9 cellular contexts compared by ENCODE assay signal in the genomic region with DNA sequence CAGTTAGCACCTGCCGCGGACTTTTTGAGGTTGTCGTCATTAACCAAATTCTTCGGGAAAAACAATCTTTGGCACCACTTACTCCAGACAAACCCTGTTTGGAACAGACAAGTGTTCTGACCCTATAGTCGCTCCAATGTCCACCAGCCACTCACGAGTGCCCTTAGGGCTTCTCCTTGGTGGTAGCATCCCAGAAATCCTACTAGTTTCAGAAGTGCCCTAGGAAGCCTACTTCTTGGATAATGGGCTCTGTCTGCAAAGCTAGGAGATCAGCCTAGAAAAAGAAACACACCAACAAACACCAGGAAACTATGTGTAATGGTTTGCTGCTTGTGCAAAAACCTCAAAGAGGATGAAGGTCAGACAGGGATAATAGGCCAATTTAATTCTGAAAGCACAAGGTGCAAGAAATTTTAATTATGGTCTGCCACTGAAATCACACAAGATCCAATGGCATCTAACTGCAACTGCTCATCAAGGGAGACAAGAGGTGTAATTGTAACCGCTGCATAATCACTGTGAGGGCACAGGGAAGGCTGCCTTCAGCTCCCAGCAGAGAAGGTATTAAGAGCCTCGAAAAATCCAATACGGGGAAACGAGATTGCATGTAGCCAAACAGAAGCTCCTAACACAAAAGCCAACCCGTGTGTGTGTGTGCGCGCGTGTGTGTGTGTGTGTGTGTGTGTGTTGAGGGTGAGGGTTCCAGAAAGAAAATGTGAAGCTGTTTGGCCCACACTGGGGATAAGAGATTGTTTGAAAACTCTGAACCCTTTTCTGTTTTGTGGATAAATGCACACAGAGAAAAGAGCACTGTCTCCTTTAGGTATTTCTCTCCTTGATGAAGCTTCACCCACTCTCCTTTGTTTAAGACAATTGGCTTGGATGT. TPM values are rescaled to one million over a fixed set of nuclear protein-coding genes. Genes with fewer than 3 reads are reported as not detected.
DNase-seq lines count a peak whose midpoint lies in the region; ATAC-seq, FAIRE-seq and TF ChIP-seq lines count a peak whose summit lies in the region.
"Had no signal": no experiment of that assay in that cellular context is flagged by ENCODE, and none has a peak within 500 bp of the region (broad histone marks: within the 10 kb centered on the region; RNA-seq: fewer than 3 reads in every experiment).

No MANE protein-coding gene starts in this region.

- H2AFZ ChIP-seq in ACC112 (ENCODE audit: low read length, unreplicated experiment), result no peak overlapping the region
- no peak overlapping the region for H2AFZ ChIP-seq in H1 (ENCODE audit: low read length)

- H2BK20ac ChIP-seq in H1 (ENCODE audit: low read length), result no peak overlapping the region

- H3K9ac ChIP-seq in H1 (replicated peaks in 1 of 4; ENCODE audit: extremely low read depth in 1 of 4, low read depth in 3 of 4, low read length in 3 of 4) (no peak overlapping the region), mucosa of rectum (ENCODE audit: low read depth in 1 of 2, low read length in 2 of 2) (peak overlapping the region; percentile 65 to 88)
- H3K9ac ChIP-seq: KMS-11 had no signal

- no peak for TF ChIP-seq POLR2A in H1 (IDR thresholded peaks at IDR 0.05; ENCODE audit: control extremely low read depth in 1 of 2, low read depth in 2 of 2, low read length in 2 of 2)

- 35% methylated on average over 14 of the region's 14 CpGs; no CpG with 5 or more reads in 1 of the 2 experiments for WGBS in H1 (ENCODE audit: extremely low coverage in 1 of 2, insufficient coverage in 1 of 2, insufficient read length in 1 of 2, insufficient replicate concordance in 2 of 2, low coverage in 1 of 2, low lambda C conversion rate in 2 of 2, missing lambda C conversion rate in 1 of 2), 2 experiments

- no peak for TF ChIP-seq EP300 in H1 (IDR thresholded peaks at IDR 0.05; ENCODE audit: borderline replicate concordance in 1 of 2, low read depth in 2 of 2, low read length in 2 of 2)

- H3K4me3 ChIP-seq in ACC112 (ENCODE audit: low read depth, low read length), result peak overlapping the region; percentile 85
- peak overlapping the region; percentile 73 to 77 (median 74); a peak in 4 of 8 replicates for H3K4me3 ChIP-seq in H1 (ENCODE audit: extremely low read depth in 1 of 4, insufficient read depth in 2 of 4, low read depth in 3 of 4, low read length in 4 of 4)
- H3K4me3 ChIP-seq in mucosa of rectum (ENCODE audit: low read length in 2 of 2), result peak overlapping the region; percentile 97

- peak overlapping the region; percentile 30 for H3K27ac ChIP-seq in ACC112 (ENCODE audit: low read depth, low read length)
- H3K27ac ChIP-seq in H1 (ENCODE audit: low read depth, low read length), result no peak overlapping the region
- H3K27ac ChIP-seq in mucosa of rectum (ENCODE audit: low read depth in 2 of 2, low read length in 2 of 2), result peak overlapping the region; percentile 56 to 63
- H3K27ac ChIP-seq: KMS-11 had no signal

- H2BK5ac ChIP-seq in H1 (ENCODE audit: low read depth, low read length), result no peak overlapping the region

- POLR2A ChIA-PET in H1 (lab: Charles Lee; ENCODE audit: partially characterized antibody), result interaction anchor here (1.0 to 2.1 kb wide), 2 partner anchors 64 to 91 kb away, joined by 3 to 6 read pairs; no protein-coding TSS in a partner anchor

- no peak overlapping the region for H2BK12ac ChIP-seq in H1 (ENCODE audit: low read depth, low read length)

- H3K36me3 ChIP-seq in ACC112 (ENCODE audit: insufficient read depth, low read length) (no peaks in the 10 kb centered on the region; the same call in 1 of the 2 replicates), H1 (ENCODE audit: control insufficient read depth in 2 of 4, insufficient read depth in 4 of 4, low read length in 3 of 4) (peaks cover 0 to 4% (median 0%) of the 10 kb centered on the region in 4 experiments; a peak in 1 of 8 replicates), mucosa of rectum (ENCODE audit: control insufficient read depth in 2 of 2, insufficient read depth in 2 of 2, low read length in 2 of 2) (no peaks in the 10 kb centered on the region)

- no peak overlapping the region for H3K23ac ChIP-seq in H1 (ENCODE audit: insufficient read length)

- H3K23me2 ChIP-seq in H1 (ENCODE audit: low read depth, low read length), result peaks cover 16% of the 10 kb centered on the region; the same call in 1 of the 2 replicates

- H4K91ac ChIP-seq in H1 (replicated peaks; ENCODE audit: insufficient read length, low read length), result no peak overlapping the region

- TF ChIP-seq RAD21 in H1 (IDR thresholded peaks at IDR 0.05 in 1 of 2, conservative IDR thresholded peaks at IDR 0.05 in 1 of 2; ENCODE audit: low read depth in 2 of 2, low read length in 2 of 2), result no peak

- no peak overlapping the region for H2BK120ac ChIP-seq in H1 (replicated peaks; ENCODE audit: low read depth, low read length)

- H4K8ac ChIP-seq in H1 (ENCODE audit: extremely low read depth, insufficient read depth, low read length), result no peak overlapping the region

- H3K4me2 ChIP-seq in H1 (ENCODE audit: insufficient read depth in 1 of 2, low read depth in 2 of 2, low read length in 2 of 2), result peak overlapping the region; percentile 75 to 87
- H3K4me2 ChIP-seq: KMS-11 had no signal

- H2BK15ac ChIP-seq in H1 (ENCODE audit: low read length), result no peak overlapping the region

- no peak overlapping the region for H3K56ac ChIP-seq in H1 (replicated peaks; ENCODE audit: insufficient read length, low read depth, low read length)

- CTCF ChIA-PET in H1 (lab: Charles Lee; ENCODE audit: partially characterized antibody), result interaction anchor here (0.6 to 2.5 kb wide), 12 partner anchors 9 to 114 kb away, joined by 3 to 18 read pairs (median 4); no protein-coding TSS in a partner anchor

- no peak overlapping the region for H3K14ac ChIP-seq in H1 (ENCODE audit: insufficient read length)

- peaks cover 5 to 6% of the 10 kb centered on the region in 2 experiments for H4K20me1 ChIP-seq in H1 (replicated peaks in 1 of 2; ENCODE audit: control insufficient read depth in 1 of 2, insufficient read depth in 2 of 2, low read length in 2 of 2)

- H2AK5ac ChIP-seq in H1 (ENCODE audit: low read depth, low read length), result no peak overlapping the region

- H3K18ac ChIP-seq in H1 (ENCODE audit: extremely low read depth, low read length), result no peak overlapping the region

- no peak overlapping the region for H4K5ac ChIP-seq in H1 (ENCODE audit: insufficient read length, low read depth, low read length)

- peaks cover 27% of the 10 kb centered on the region for H3K4me1 ChIP-seq in ACC112 (ENCODE audit: control insufficient read depth, insufficient read depth, low read length, unreplicated experiment)
- H3K4me1 ChIP-seq in H1 (replicated peaks in 1 of 4; ENCODE audit: control insufficient read depth in 3 of 4, insufficient read depth in 4 of 4, low read length in 3 of 4), result peaks cover 2 to 14% (median 7%) of the 10 kb centered on the region in 4 experiments
- H3K4me1 ChIP-seq in mucosa of rectum (ENCODE audit: control insufficient read depth in 2 of 2, insufficient read depth in 2 of 2, low read length in 2 of 2), result peaks cover 8 to 16% of the 10 kb centered on the region in 2 donors

- H3K79me1 ChIP-seq in H1 (ENCODE audit: low read depth, low read length), result no peaks in the 10 kb centered on the region

- H3K27me3 ChIP-seq in ACC112 (ENCODE audit: insufficient read depth, low read length), result no peaks in the 10 kb centered on the region
- peaks cover 39 to 77% (median 67%) of the 10 kb centered on the region in 4 experiments for H3K27me3 ChIP-seq in H1 (replicated peaks in 1 of 4; ENCODE audit: control insufficient read depth in 3 of 4, extremely low read depth in 1 of 4, insufficient read depth in 3 of 4, low read length in 3 of 4)
- no peaks in the 10 kb centered on the region for H3K27me3 ChIP-seq in mucosa of rectum (ENCODE audit: control insufficient read depth in 2 of 2, insufficient read depth in 2 of 2, low read length in 2 of 2)

- peak; percentile 39 for DNase-seq in NCI-H2029 (lab: John Stamatoyannopoulos, UW)
- DNase-seq in H1 (ENCODE audit: low read depth in 1 of 2, low spot score in 2 of 2), result no peak
- DNase-seq in stimulated activated naive CD4-positive, alpha-beta T cell (lab: John Stamatoyannopoulos, UW), result no peak
- DNase-seq in globus pallidus (ENCODE audit: low spot score), result no peak
- no peak for DNase-seq in activated CD4-positive, alpha-beta T cell treated with anti-CD3 and anti-CD28 coated beads for 1 hour

- no peak overlapping the region for H3K4ac ChIP-seq in H1 (replicated peaks; ENCODE audit: insufficient read length, low read depth, low read length)

- peaks cover 57% of the 10 kb centered on the region for H3K79me2 ChIP-seq in ACC112 (ENCODE audit: control insufficient read depth, insufficient read depth, low read length, unreplicated experiment)
- H3K79me2 ChIP-seq in H1 (ENCODE audit: control insufficient read depth in 1 of 2, insufficient read depth in 2 of 2, low read length in 2 of 2), result no peaks in the 10 kb centered on the region

- peak; percentile 24 for FAIRE-seq in H1 (lab: Jason Lieb, UNC)

- no peak for TF ChIP-seq CTCF in H1 (IDR thresholded peaks at IDR 0.05; ENCODE audit: control extremely low read depth in 1 of 3, insufficient read depth in 1 of 3, low read depth in 1 of 3, low read length in 3 of 3)

- no peaks in the 10 kb centered on the region for H3K9me3 ChIP-seq in H1 (ENCODE audit: insufficient read depth in 2 of 2, low read depth in 1 of 2, low read length in 1 of 2)
- H3K9me3 ChIP-seq in mucosa of rectum (ENCODE audit: control insufficient read depth in 2 of 2, low read length in 2 of 2), result no peaks in the 10 kb centered on the region

- ATAC-seq in GM21447 (IDR thresholded peaks at IDR 0.05; ENCODE audit: unreplicated experiment), result no peak

TF ChIP-seq in H1, 55 proteins besides CTCF, POLR2A, EP300 and RAD21 (continues in another document):
- TF ChIP-seq SP2 (IDR thresholded peaks at IDR 0.05; ENCODE audit: low read length) (no peak), BCL11A (IDR thresholded peaks at IDR 0.05; ENCODE audit: low read depth in 2 of 2, low read length in 2 of 2) (no peak), EZH2 (IDR thresholded peaks at IDR 0.05; ENCODE audit: low read depth, low read length, severe bottlenecking) (no peak), CBX5 (IDR thresholded peaks at IDR 0.05; ENCODE audit: low read depth, low read length) (no peak), EGR1 (IDR thresholded peaks at IDR 0.05; ENCODE audit: borderline replicate concordance, low read depth, low read length) (no peak), ASH2L (IDR thresholded peaks at IDR 0.05; ENCODE audit: low read length) (no peak)

RNA-seq across cellular contexts. Expression of a gene that starts 2.2 kb away (rescaled TPM):
- 1.6 and 2.7 TPM in 2 replicates for total RNA-seq in H1 (2021; fragmentation: NEBNext Ultra II Directional; extraction: Animal tissue kit (Norgen Biotek cat#: 25700))
- 1.2 and 1.6 TPM in 2 replicates for polyA plus RNA-seq in H1 (2011; rRNA removed)
- polyA plus RNA-seq in H1 (2011; cell fraction: cytosol; rRNA removed), result 1.7 TPM
- 2.7 TPM for polyA plus RNA-seq in H1 (2011; cell fraction: nucleus; rRNA removed)
- polyA plus RNA-seq in H1 (2012, experiment 1 of 2), result 2.1 to 6.4 TPM (median 2.4 TPM) in 4 replicates
- polyA plus RNA-seq in H1 (2012, experiment 2 of 2), result 0.84 TPM
- polyA plus RNA-seq in H1 (2013, experiment 1 of 2), result 5.5 TPM
- polyA plus RNA-seq in H1 (2013, experiment 2 of 2), result 4.1 TPM
- polyA minus RNA-seq in H1 (2011; rRNA and poly(A)+ RNA removed), result 3.8 and 4.1 TPM in 2 replicates
- 1.6 TPM for polyA minus RNA-seq in H1 (2011; cell fraction: cytosol; rRNA and poly(A)+ RNA removed)
- 4.9 TPM for polyA minus RNA-seq in H1 (2011; cell fraction: nucleus; rRNA and poly(A)+ RNA removed)

Comparison
In these comparisons a context has a peak if more than half of its experiments do, and no peak if none do; other contexts are left out.
1. H3K9ac ChIP-seq: peak in mucosa of rectum (2 of 2); none in H1 (0 of 4).
2. Peak in every context shown above with its lines, with median percentiles within 50 percentile points of each other: H3K4me3 ChIP-seq.